ENCODE assay signal across 20 cellular contexts in genomic region chr5:120886351-120886860, GRCh38.
"Had no signal": no experiment of that assay in that cellular context is flagged by ENCODE, and none has a peak within 500 bp of the region (broad histone marks: within the 10 kb centered on the region; RNA-seq: fewer than 3 reads in every experiment).

No MANE protein-coding gene starts in this region.

- H3K4me1 ChIP-seq: gastrocnemius medialis, heart right ventricle, psoas muscle, right lobe of liver, thyroid gland, uterus had no signal

- H3K4me3 ChIP-seq: gastrocnemius medialis, heart right ventricle, psoas muscle, right lobe of liver, thyroid gland, uterus had no signal

- H3K4me1 Mint-ChIP-seq: naive thymus-derived CD4-positive, alpha-beta T cell; nephron progenitor cell had no signal

- H3K36me3 ChIP-seq: gastrocnemius medialis, heart right ventricle, neutrophil, right lobe of liver, thyroid gland, uterus had no signal

- DNase-seq: effector memory CD4-positive, alpha-beta T cell; gastrocnemius medialis; heart right ventricle; hypothalamus; kidney glomerular epithelial cell; mammary epithelial cell; naive thymus-derived CD4-positive, alpha-beta T cell; nephron progenitor cell; psoas muscle; retina; right lobe of liver; stimulated activated CD4-positive, alpha-beta T cell treated with anti-CD3 and anti-CD28 coated beads, Interleukin-2, amount 100 ng/mL, for 24 hours; stimulated activated CD4-positive, alpha-beta T cell treated with anti-CD3 and anti-CD28 coated beads, Interleukin-4, amount 100 ng/mL, for 4 hours; stimulated activated naive CD4-positive, alpha-beta T cell treated with Interleukin-2 at 50 U/mL for 16 hours; thyroid gland; uterus had no signal

- H3K9me3 Mint-ChIP-seq: nephron progenitor cell, type B pancreatic cell had no signal

- H3K36me3 Mint-ChIP-seq: naive thymus-derived CD4-positive, alpha-beta T cell; type B pancreatic cell had no signal

- H3K27me3 ChIP-seq: gastrocnemius medialis, heart right ventricle, neutrophil, right lobe of liver, thyroid gland, uterus had no signal

- H3K4me3 Mint-ChIP-seq: naive thymus-derived CD4-positive, alpha-beta T cell; nephron progenitor cell; type B pancreatic cell had no signal

- H3K27ac ChIP-seq: gastrocnemius medialis, heart right ventricle, neutrophil, psoas muscle, right lobe of liver, thyroid gland, uterus had no signal

- H3K27me3 Mint-ChIP-seq: naive thymus-derived CD4-positive, alpha-beta T cell; type B pancreatic cell had no signal

- ATAC-seq: esophagus mucosa; gastrocnemius medialis; heart right ventricle; left lobe of liver; naive thymus-derived CD4-positive, alpha-beta T cell; psoas muscle had no signal

- H3K27ac Mint-ChIP-seq: naive thymus-derived CD4-positive, alpha-beta T cell; nephron progenitor cell; type B pancreatic cell had no signal

- H3K9me3 ChIP-seq: gastrocnemius medialis, neutrophil, psoas muscle, right lobe of liver, thyroid gland, uterus had no signal
